11 cellular contexts compared by ENCODE assay signal in genomic region chr1:226526801-226527595, GRCh38. TPM values are rescaled to one million over a fixed set of nuclear protein-coding genes. Genes with fewer than 3 reads are reported as not detected.
DNase-seq lines count a peak whose midpoint lies in the region; ATAC-seq, FAIRE-seq and TF ChIP-seq lines count a peak whose summit lies in the region.
"Had no signal": no experiment of that assay in that cellular context is flagged by ENCODE, and none has a peak within 500 bp of the region (broad histone marks: within the 10 kb centered on the region; RNA-seq: fewer than 3 reads in every experiment).

No MANE protein-coding gene starts in this region.

- H2BK20ac ChIP-seq in IMR-90 (ENCODE audit: low read depth, low read length) = no peak overlapping the region

- no peak overlapping the region for H3K23ac ChIP-seq in IMR-90 (ENCODE audit: low read depth, low read length)

- H3K4me1 ChIP-seq in IMR-90 (ENCODE audit: control insufficient read depth, insufficient read depth, low read length) (no peaks in the 10 kb centered on the region), GM12878 (ENCODE audit: control insufficient read depth, insufficient read depth, low read length) (no peaks in the 10 kb centered on the region)
- H3K4me1 ChIP-seq: Peyer's patch had no signal

- H3K56ac ChIP-seq in IMR-90 (ENCODE audit: extremely low read depth, insufficient read depth, low read length) = no peak overlapping the region

- H4K20me1 ChIP-seq in IMR-90 (ENCODE audit: insufficient read depth, low read length) (no peaks in the 10 kb centered on the region), GM12878 (ENCODE audit: control insufficient read depth, insufficient read depth) (no peaks in the 10 kb centered on the region)

- H3K79me1 ChIP-seq in IMR-90 (ENCODE audit: low read depth in 1 of 2, low read length in 2 of 2) = no peaks in the 10 kb centered on the region

- no peak overlapping the region for H3K14ac ChIP-seq in IMR-90 (replicated peaks; ENCODE audit: low read depth, low read length)

- no peak overlapping the region for H3K4me3 Mint-ChIP-seq in activated CD8-positive, alpha-beta memory T cell treated with anti-CD3 and anti-CD28 coated beads, Interleukin-2, amount 10 ng/mL, durations not matched to agents 7 days and 5 days
- no peak overlapping the region for H3K4me3 Mint-ChIP-seq in activated naive CD8-positive, alpha-beta T cell treated with anti-CD3 and anti-CD28 coated beads for 36 hours
- H3K4me3 Mint-ChIP-seq: CD4-positive, CD25-positive, alpha-beta regulatory T cell had no signal

- no peak overlapping the region for H2AK5ac ChIP-seq in IMR-90 (ENCODE audit: low read depth, low read length)

- no peak overlapping the region for H2AK9ac ChIP-seq in IMR-90 (replicated peaks; ENCODE audit: low read depth, low read length, poor library complexity)

- H2BK5ac ChIP-seq in IMR-90 (ENCODE audit: low read depth, low read length, poor library complexity, severe bottlenecking) = no peak overlapping the region

- H3K36me3 ChIP-seq in IMR-90 (ENCODE audit: control insufficient read depth, insufficient read depth, low read length) = no peaks in the 10 kb centered on the region
- no peaks in the 10 kb centered on the region for H3K36me3 ChIP-seq in GM12878 (ENCODE audit: control insufficient read depth in 2 of 2, insufficient read depth in 2 of 2, low read length in 1 of 2)
- H3K36me3 ChIP-seq: Peyer's patch had no signal

- no peak overlapping the region for H3K9ac ChIP-seq in IMR-90 (ENCODE audit: low read depth, low read length)
- no peak overlapping the region for H3K9ac ChIP-seq in GM12878 (ENCODE audit: control insufficient read depth, insufficient read depth, low read length)

- no peak for FAIRE-seq in GM12878 (lab: Jason Lieb, UNC)

- H2AFZ ChIP-seq in IMR-90 (replicated peaks; ENCODE audit: low read length, poor library complexity) = peak overlapping the region; percentile 86
- peak overlapping the region; percentile 56 for H2AFZ ChIP-seq in GM12878 (ENCODE audit: control insufficient read depth, low read depth, low read length)

- H4K91ac ChIP-seq in IMR-90 (ENCODE audit: insufficient read depth, low read depth, low read length) = no peak overlapping the region

- H3K9me1 ChIP-seq in IMR-90 (ENCODE audit: insufficient read depth, low read length) = no peaks in the 10 kb centered on the region

- no peaks in the 10 kb centered on the region for H3K79me2 ChIP-seq in GM12878 (ENCODE audit: control insufficient read depth, insufficient read depth, low read length)

- BruUV-seq in IMR-90 (replicated peaks; lab: Mats Ljungman, UMichigan) (no TSS peak), GM12878 (replicated peaks; lab: Mats Ljungman, UMichigan) (no TSS peak)

- H3K4me3 ChIP-seq in IMR-90 (ENCODE audit: insufficient read depth, low read depth, low read length) (peak overlapping the region; percentile 23; the same call in 1 of the 2 replicates), GM12878 (no peak overlapping the region)

- H2BK120ac ChIP-seq in IMR-90 (ENCODE audit: low read depth, low read length) = no peak overlapping the region

- 0 out of 2 replicates have a peak, but pooled peaks cover 2% of the 10 kb centered on the region for H3K9me3 ChIP-seq in IMR-90 (ENCODE audit: control insufficient read depth, insufficient read depth, low read length)
- H3K9me3 ChIP-seq in GM12878 (replicated peaks; ENCODE audit: control insufficient read depth, insufficient read depth, low read length) = no peaks in the 10 kb centered on the region; the same call in 1 of the 3 replicates
- H3K9me3 ChIP-seq: Peyer's patch had no signal

- TF ChIP-seq EP300 in GM12878 (IDR thresholded peaks at IDR 0.05; ENCODE audit: borderline replicate concordance in 1 of 2, control insufficient read depth in 1 of 2, low read depth in 2 of 2, low read length in 2 of 2) = no peak

- H3K4me2 ChIP-seq in IMR-90 (ENCODE audit: low read depth, low read length) (peak overlapping the region; percentile 67), GM12878 (ENCODE audit: control insufficient read depth, insufficient read depth) (peak overlapping the region; percentile 22; the same call in 1 of the 2 replicates)

- RAD21 ChIA-PET in GM12878 (lab: Charles Lee; ENCODE audit: unreplicated experiment) = interaction anchor here (0.8 to 1.5 kb wide), 2 partner anchors 24 to 102 kb away, joined by 3 to 4 read pairs; no protein-coding TSS in a partner anchor

- SMC1A ChIA-PET in GM12878 (lab: Charles Lee; ENCODE audit: uncharacterized antibody, unreplicated experiment) = interaction anchor here (1.0 to 1.1 kb wide), 2 partner anchors 20 to 326 kb away, joined by 3 read pairs; no protein-coding TSS in a partner anchor

- no peaks in the 10 kb centered on the region for H3K36me3 Mint-ChIP-seq in activated CD8-positive, alpha-beta memory T cell treated with anti-CD3 and anti-CD28 coated beads, Interleukin-2, amount 10 ng/mL, durations not matched to agents 7 days and 5 days
- H3K36me3 Mint-ChIP-seq in activated naive CD8-positive, alpha-beta T cell treated with anti-CD3 and anti-CD28 coated beads for 36 hours = no peaks in the 10 kb centered on the region
- H3K36me3 Mint-ChIP-seq: CD4-positive, CD25-positive, alpha-beta regulatory T cell had no signal

- H4K5ac ChIP-seq in IMR-90 (ENCODE audit: low read depth, low read length) = no peak overlapping the region

- H3K4ac ChIP-seq in IMR-90 (ENCODE audit: low read depth, low read length) = no peak overlapping the region

- in situ Hi-C loops in IMR-90 (cut with MboI; ENCODE audit: low sequenced_read_pairs) = no loop called here
- in situ Hi-C loops in GM12878 (cut with MboI) = no loop called here

- peak; percentile 53 for ATAC-seq in IMR-90 (ENCODE audit: low read depth)
- peak; percentile 27; the same call in 1 of the 3 replicates for ATAC-seq in GM12878
- peak; percentile 29 for ATAC-seq in left lobe of liver
- ATAC-seq in activated CD8-positive, alpha-beta memory T cell treated with anti-CD3 and anti-CD28 coated beads, Interleukin-2, amount 10 ng/mL, durations not matched to agents 7 days and 5 days = no peak

- 75% methylated on average over 4 of the region's 21 CpGs; no CpG with 5 or more reads in 1 of the 2 experiments for WGBS in IMR-90 (ENCODE audit: extremely low coverage in 2 of 2, insufficient read length in 1 of 2), 2 experiments
- 41% methylated on average over 21 of the region's 21 CpGs for WGBS in GM12878 (ENCODE audit: insufficient coverage, insufficient replicate concordance, low lambda C conversion rate, missing lambda C conversion rate)

- TF ChIP-seq POLR2A in IMR-90 (IDR thresholded peaks at IDR 0.05; ENCODE audit: low read depth, low read length) (no peak), GM12878 (IDR thresholded peaks at IDR 0.05; ENCODE audit: low read depth, low read length) (no peak)

- peak; percentile 21 for DNase-seq in AG20443 (ENCODE audit: low spot score)
- peak; percentile 9 for DNase-seq in IMR-90
- no peak for DNase-seq in GM12878 (ENCODE audit: low read depth, low spot score)
- no peak for DNase-seq in left lobe of liver (ENCODE audit: low spot score)
- no peak for DNase-seq in mucosa of gallbladder (ENCODE audit: low spot score)
- no peak for DNase-seq in DMS114 treated with DMSO at 0.1 percent for 48 hours (lab: John Stamatoyannopoulos, UW; ENCODE audit: unreplicated experiment)
- DNase-seq in activated CD8-positive, alpha-beta memory T cell treated with anti-CD3 and anti-CD28 coated beads, Interleukin-2, amount 10 ng/mL, durations not matched to agents 7 days and 5 days = no peak
- no peak for DNase-seq in activated naive CD8-positive, alpha-beta T cell treated with anti-CD3 and anti-CD28 coated beads for 36 hours
- DNase-seq: CD4-positive, CD25-positive, alpha-beta regulatory T cell had no signal

- peaks cover 17% of the 10 kb centered on the region for H3K27me3 Mint-ChIP-seq in activated CD8-positive, alpha-beta memory T cell treated with anti-CD3 and anti-CD28 coated beads, Interleukin-2, amount 10 ng/mL, durations not matched to agents 7 days and 5 days
- H3K27me3 Mint-ChIP-seq in activated naive CD8-positive, alpha-beta T cell treated with anti-CD3 and anti-CD28 coated beads for 36 hours = peaks cover 4% of the 10 kb centered on the region

- H3K9me3 Mint-ChIP-seq in activated CD8-positive, alpha-beta memory T cell treated with anti-CD3 and anti-CD28 coated beads, Interleukin-2, amount 10 ng/mL, durations not matched to agents 7 days and 5 days (ENCODE audit: low read depth) = no peaks in the 10 kb centered on the region
- no peaks in the 10 kb centered on the region for H3K9me3 Mint-ChIP-seq in activated naive CD8-positive, alpha-beta T cell treated with anti-CD3 and anti-CD28 coated beads for 36 hours

- no peak overlapping the region for H3K18ac ChIP-seq in IMR-90 (ENCODE audit: low read depth, low read length)

- peaks cover 17% of the 10 kb centered on the region for H3K27me3 ChIP-seq in IMR-90 (ENCODE audit: control insufficient read depth, insufficient read depth, low read length)
- H3K27me3 ChIP-seq in GM12878 (replicated peaks in 1 of 2; ENCODE audit: control insufficient read depth in 2 of 2, insufficient read depth in 2 of 2, low read length in 1 of 2) = peaks cover 2 to 3% of the 10 kb centered on the region in 2 experiments; a peak in 2 of 4 replicates
- H3K27me3 ChIP-seq: Peyer's patch had no signal

- peak overlapping the region; percentile 35 to 69; a peak in 2 of 4 replicates for H4K8ac ChIP-seq in IMR-90 (ENCODE audit: low read depth in 2 of 2, low read length in 2 of 2)

- CTCF ChIA-PET in IMR-90 (lab: Yijun Ruan, JAX) (interaction anchor here (1.4 kb wide), 1 partner anchor 20 kb away, joined by 3 read pairs; no protein-coding TSS in a partner anchor), GM12878 (lab: Yijun Ruan, JAX) (interaction anchor here (1.0 kb wide), 1 partner anchor 107 kb away, joined by 3 read pairs; no protein-coding TSS in a partner anchor)
- CTCF ChIA-PET in activated CD8-positive, alpha-beta memory T cell treated with anti-CD3 and anti-CD28 coated beads, Interleukin-2, amount 10 ng/mL, durations not matched to agents 7 days and 5 days (lab: Charles Lee) = interaction anchor here (0.8 kb wide), 1 partner anchor 66 kb away, joined by 3 read pairs; no protein-coding TSS in a partner anchor

- intact Hi-C loops in IMR-90 (cut with micrococcal nuclease) (no loop called here), GM12878 (cut with micrococcal nuclease; ENCODE audit: unreplicated experiment) (no loop called here)

- dilution Hi-C loops in IMR-90 (cut with HindIII; ENCODE audit: low sequenced_read_pairs, unreplicated experiment) = no loop called here

- POLR2A ChIA-PET in IMR-90 (lab: Charles Lee; ENCODE audit: unreplicated experiment) (no interaction called here), GM12878 (lab: Charles Lee) (interaction anchor here (0.6 to 0.7 kb wide), 2 partner anchors 109 to 1509 kb away, joined by 3 to 7 read pairs; no protein-coding TSS in a partner anchor)

- TF ChIP-seq CTCF in IMR-90 (conservative IDR thresholded peaks at IDR 0.05; ENCODE audit: low read depth, low read length) = no peak
- no peak for TF ChIP-seq CTCF in GM12878 (IDR thresholded peaks at IDR 0.05 in 2 of 3, conservative IDR thresholded peaks at IDR 0.05 in 1 of 3; ENCODE audit: control insufficient read depth in 2 of 3, extremely low read depth in 1 of 3, insufficient read depth in 1 of 3, low read depth in 3 of 3, low read length in 3 of 3)

- H3K4me1 Mint-ChIP-seq in activated CD8-positive, alpha-beta memory T cell treated with anti-CD3 and anti-CD28 coated beads, Interleukin-2, amount 10 ng/mL, durations not matched to agents 7 days and 5 days = no peaks in the 10 kb centered on the region
- H3K4me1 Mint-ChIP-seq in activated naive CD8-positive, alpha-beta T cell treated with anti-CD3 and anti-CD28 coated beads for 36 hours = no peaks in the 10 kb centered on the region
- H3K4me1 Mint-ChIP-seq: CD4-positive, CD25-positive, alpha-beta regulatory T cell had no signal

- H3K27ac ChIP-seq in IMR-90 (ENCODE audit: insufficient read depth, low read length) = no peak overlapping the region
- no peak overlapping the region for H3K27ac ChIP-seq in GM12878 (ENCODE audit: control insufficient read depth, insufficient read depth)
- H3K27ac ChIP-seq: HL-60 had no signal

- H2BK15ac ChIP-seq in IMR-90 (ENCODE audit: low read depth, low read length) = no peak overlapping the region

- TF ChIP-seq RAD21 in IMR-90 (IDR thresholded peaks at IDR 0.05; ENCODE audit: low read length) = no peak
- no peak for TF ChIP-seq RAD21 in GM12878 (IDR thresholded peaks at IDR 0.05; ENCODE audit: insufficient read depth, low read depth, low read length)

- no peak overlapping the region for H3K27ac Mint-ChIP-seq in activated CD8-positive, alpha-beta memory T cell treated with anti-CD3 and anti-CD28 coated beads, Interleukin-2, amount 10 ng/mL, durations not matched to agents 7 days and 5 days
- no peak overlapping the region for H3K27ac Mint-ChIP-seq in activated naive CD8-positive, alpha-beta T cell treated with anti-CD3 and anti-CD28 coated beads for 36 hours

RNA-seq across cellular contexts. Expression of gene STUM, which starts 21.6 kb away (rescaled TPM):
- total RNA-seq in IMR-90 (2012; rRNA removed) (not detected in 2 replicates), GM12878 (2014; rRNA removed) (under 0.01 TPM in 1 of 2 replicates, not detected in the other), GM12878 (2014; rRNA removed; fragmentation: Illumina TruSeq; extraction: Trizol) (not detected in 2 replicates), GM12878 (2021) (0.10 TPM in 1 of 2 replicates, not detected in the other), left lobe of liver (0.03 TPM), mucosa of gallbladder (0.86 TPM)
- polyA plus RNA-seq in IMR-90 (2012; rRNA removed) (not detected in 2 replicates), GM12878 (2011; rRNA removed) (0.15 and 0.17 TPM in 2 replicates), GM12878 (2014; fragmentation: Illumina TruSeq; extraction: Trizol) (0.01 TPM in 1 of 2 replicates, not detected in the other), GM12878 (2014; fragmentation: Nextera tagmentation; extraction: Ambion mirVana) (not detected), GM12878 (2014; rRNA removed) (0.03 and 0.09 TPM in 2 replicates), GM12878 (2016; fragmentation: Nextera tagmentation; extraction: Ambion mirVana) (not detected)
- polyA plus RNA-seq in IMR-90 (2012; cell fraction: cytosol; rRNA removed) = not detected in 2 replicates
- polyA plus RNA-seq in IMR-90 (2012; cell fraction: nucleus; rRNA removed; ENCODE audit: low replicate concordance) = not detected in 2 replicates
- total RNA-seq in GM12878 (2013; cell fraction: nucleolus; rRNA removed) = 1.6 and 1.7 TPM in 2 replicates
- 0.03 TPM for polyA plus RNA-seq in GM12878 (2011; ENCODE audit: low read depth)
- polyA plus RNA-seq in GM12878 (2011; cell fraction: cytosol; rRNA removed) = 0.08 and 0.09 TPM in 2 replicates
- polyA plus RNA-seq in GM12878 (2011; cell fraction: nucleus; rRNA removed) = 0.53 and 0.94 TPM in 2 replicates
- polyA plus RNA-seq in GM12878 (2012) = 0.04 and 0.24 TPM in 2 replicates
- polyA minus RNA-seq in GM12878 (2011; rRNA and poly(A)+ RNA removed) = 0.05 and 0.15 TPM in 2 replicates
- not detected in 2 replicates for polyA minus RNA-seq in GM12878 (2011; cell fraction: cytosol; rRNA and poly(A)+ RNA removed)
- 0.12 and 0.19 TPM in 2 replicates for polyA minus RNA-seq in GM12878 (2011; cell fraction: nucleus; rRNA and poly(A)+ RNA removed)
- total RNA-seq in activated CD8-positive, alpha-beta memory T cell treated with anti-CD3 and anti-CD28 coated beads, Interleukin-2, amount 10 ng/mL, durations not matched to agents 7 days and 5 days = not detected
- not detected for total RNA-seq in activated naive CD8-positive, alpha-beta T cell treated with anti-CD3 and anti-CD28 coated beads for 36 hours
- total RNA-seq: CD4-positive, CD25-positive, alpha-beta regulatory T cell had no signal

Comparison
In these comparisons a context has a peak if more than half of its experiments do, and no peak if none do; other contexts are left out.
1. DNase-seq: peak in AG20443 (single experiment) and IMR-90 (single experiment); none in GM12878 (single experiment), left lobe of liver (single experiment), mucosa of gallbladder (single experiment), DMS114 treated with DMSO at 0.1 percent for 48 hours (single experiment), activated CD8-positive, alpha-beta memory T cell treated with anti-CD3 and anti-CD28 coated beads, Interleukin-2, amount 10 ng/mL, durations not matched to agents 7 days and 5 days (single experiment) and activated naive CD8-positive, alpha-beta T cell treated with anti-CD3 and anti-CD28 coated beads for 36 hours (single experiment).